31 cellular contexts compared by ENCODE assay signal in the genomic region with DNA sequence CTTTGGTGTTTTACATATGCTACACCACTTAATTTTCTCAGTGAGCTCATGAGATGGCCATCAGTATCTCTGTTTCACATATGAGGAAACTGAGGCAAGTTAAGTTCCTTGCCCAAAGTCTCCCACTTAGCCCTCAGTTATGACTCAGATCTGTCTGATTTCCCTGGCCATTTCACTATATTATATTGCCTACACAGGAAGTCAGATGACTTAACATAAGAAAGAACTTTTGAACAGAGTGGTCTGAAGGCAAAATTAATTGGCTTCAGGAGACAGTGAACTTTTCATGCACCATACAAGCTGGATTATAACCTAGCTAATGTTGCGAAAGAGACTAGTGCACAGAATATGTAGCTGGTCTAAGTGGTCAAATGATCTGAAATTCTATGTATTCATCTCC.
DNase-seq lines count a peak whose midpoint lies in the region; ATAC-seq, FAIRE-seq and TF ChIP-seq lines count a peak whose summit lies in the region.
"Had no signal": no experiment of that assay in that cellular context is flagged by ENCODE, and none has a peak within 500 bp of the region (broad histone marks: within the 10 kb centered on the region; RNA-seq: fewer than 3 reads in every experiment).

No MANE protein-coding gene starts in this region.

- ATAC-seq in K562 (no peak), thoracic aorta (ENCODE audit: insufficient number of reproducible peaks, low FRiP score, low read depth) (no peak), GM18505 (IDR thresholded peaks at IDR 0.05; ENCODE audit: unreplicated experiment) (no peak)
- ATAC-seq: gastroesophageal sphincter; left colon; PC-3; Right ventricle myocardium inferior; stimulated activated naive CD8-positive, alpha-beta T cell treated with anti-CD3 and anti-CD28 coated beads, Interleukin-15, Interleukin-2, amounts not matched to agents 100 U/mL and 50 U/mL, for 24 hours had no signal

- in situ Hi-C loops in K562 (cut with MboI), result no loop called here

- H3K27ac ChIP-seq in K562 (ENCODE audit: extremely low read depth, low read depth, low read length) (no peak overlapping the region), thoracic aorta (peak overlapping the region; percentile 17 to 39)
- H3K27ac ChIP-seq: BLaER1, esophagus muscularis mucosa, gastroesophageal sphincter, vagina had no signal

- WGBS in K562 (ENCODE audit: insufficient coverage, low coverage, missing lambda C conversion rate), result 54% methylated on average over 1 of the region's 1 CpG

- H3K9ac ChIP-seq in K562 (ENCODE audit: insufficient read depth in 1 of 2, low read depth in 2 of 2, low read length in 2 of 2), result no peak overlapping the region
- H3K9ac ChIP-seq: BLaER1 had no signal

- no peak for FAIRE-seq in K562 (lab: Jason Lieb, UNC)
- FAIRE-seq: GM12892 had no signal

- H4K20me1 ChIP-seq in K562 (replicated peaks; ENCODE audit: control insufficient read depth, insufficient read depth, low read length), result no peaks in the 10 kb centered on the region
- H4K20me1 ChIP-seq: BLaER1 had no signal

- no peaks in the 10 kb centered on the region for H3K27me3 ChIP-seq in K562 (ENCODE audit: control insufficient read depth in 2 of 2, insufficient read depth in 2 of 2, low read length in 2 of 2)
- no peaks in the 10 kb centered on the region for H3K27me3 ChIP-seq in thoracic aorta (replicated peaks; ENCODE audit: insufficient read depth)
- H3K27me3 ChIP-seq: BLaER1, esophagus muscularis mucosa, gastroesophageal sphincter, vagina had no signal

- intact Hi-C loops in K562 (cut with micrococcal nuclease) (no loop called here), head of caudate nucleus (cut with DNase I) (no loop called here)

- POLR2A ChIA-PET in K562 (lab: Yijun Ruan, JAX), result interaction anchor here (1.0 to 1.1 kb wide), 2 partner anchors 16 to 23 kb away, joined by 3 to 4 read pairs; no protein-coding TSS in a partner anchor

- H3K36me3 ChIP-seq in K562 (ENCODE audit: control insufficient read depth, insufficient read depth, low read length) (no peaks in the 10 kb centered on the region), thoracic aorta (no peaks in the 10 kb centered on the region)
- H3K36me3 ChIP-seq: BLaER1, vagina had no signal

- TF ChIP-seq POLR2A in K562 (conservative IDR thresholded peaks at IDR 0.05) (no peak), GM18505 (IDR thresholded peaks at IDR 0.05; ENCODE audit: borderline replicate concordance, extremely low read depth, insufficient read depth, insufficient read length) (no peak)

- no peak for DNase-seq in K562 (ENCODE audit: extremely low read depth in 1 of 4, low spot score in 3 of 4)
- peak; percentile 54 for DNase-seq in foreskin melanocyte
- DNase-seq in thoracic aorta (ENCODE audit: low spot score), result no peak
- DNase-seq in head of caudate nucleus, result no peak
- no peak for DNase-seq in stimulated activated naive CD4-positive, alpha-beta T cell treated with Interleukin-2 at 50 U/mL for 16 hours (lab: John Stamatoyannopoulos, UW)
- DNase-seq: activated CD4-positive, alpha-beta T cell treated with anti-CD3 and anti-CD28 coated beads, Interleukin-2, amount 10 ng/mL, durations not matched to agents 24 days and 14 days; activated CD8-positive, alpha-beta memory T cell treated with anti-CD3 and anti-CD28 coated beads for 24 hours; activated effector memory CD4-positive, alpha-beta T cell treated with anti-CD3 and anti-CD28 coated beads, Interleukin-2, amount 50 U/mL, for 16 hours; activated T-cell treated with anti-CD3 and anti-CD28 coated beads for 4 hours; Caco-2; central memory CD4-positive, alpha-beta T cell; H7; hypothalamus; left colon; mammary epithelial cell; MM.1S; NCI-H1417 treated with DMSO at 0.1 percent for 48 hours; NCI-H2029 treated with DMSO at 0.1 percent for 48 hours; NCI-H526; NK-92 treated with Interleukin-12 subunit alpha and Interleukin-12 subunit beta, amount 100 ng/mL, for 24 hours; PC-3; stimulated activated CD4-positive, alpha-beta T cell treated with anti-CD3 and anti-CD28 coated beads, Interleukin-1b, Interleukin-23, amount 100 ng/mL, for 48 hours; stimulated activated naive CD8-positive, alpha-beta T cell treated with anti-CD3 and anti-CD28 coated beads, Interleukin-15, Interleukin-2, amounts not matched to agents 100 U/mL and 50 U/mL, for 24 hours had no signal

- no peaks in the 10 kb centered on the region for H3K9me1 ChIP-seq in K562 (ENCODE audit: control insufficient read depth, insufficient read depth, low read length)

- no peak overlapping the region for H2AFZ ChIP-seq in K562 (ENCODE audit: low read depth, low read length)

- H3K4me2 ChIP-seq in K562 (ENCODE audit: insufficient read depth, low read length), result no peak overlapping the region
- H3K4me2 ChIP-seq: BLaER1 had no signal

- TF ChIP-seq CTCF in K562 (IDR thresholded peaks at IDR 0.05 in 2 of 3, conservative IDR thresholded peaks at IDR 0.05 in 1 of 3; ENCODE audit: insufficient read depth in 2 of 3, low read depth in 1 of 3, low read length in 3 of 3) (no peak), thoracic aorta (IDR thresholded peaks at IDR 0.05) (no peak)

- no peaks in the 10 kb centered on the region for H3K79me2 ChIP-seq in K562 (ENCODE audit: control insufficient read depth, insufficient read depth, low read length)

- H3K4me3 ChIP-seq in K562 (no peak overlapping the region), thoracic aorta (no peak overlapping the region)
- H3K4me3 ChIP-seq: BLaER1, esophagus muscularis mucosa, gastroesophageal sphincter, vagina had no signal

- CTCF ChIA-PET in K562 (lab: Yijun Ruan, JAX; ENCODE audit: low intra/inter-chr PET ratio), result no interaction called here

- TF ChIP-seq EP300 in Ishikawa (IDR thresholded peaks at IDR 0.05; ENCODE audit: borderline replicate concordance) (no peak), K562 (IDR thresholded peaks at IDR 0.05; ENCODE audit: low read length) (no peak)

- H3K4me1 ChIP-seq in K562 (replicated peaks in 1 of 2; ENCODE audit: control insufficient read depth in 2 of 2, insufficient read depth in 2 of 2, low read length in 2 of 2), result no peaks in the 10 kb centered on the region
- peaks cover 31 to 71% of the 10 kb centered on the region in 2 donors for H3K4me1 ChIP-seq in thoracic aorta (ENCODE audit: control insufficient read depth in 1 of 2, low read depth in 2 of 2)
- H3K4me1 ChIP-seq: BLaER1, Caco-2 had no signal

- BruUV-seq in K562 (replicated peaks; lab: Mats Ljungman, UMichigan), result no TSS peak

- no peak for TF ChIP-seq RAD21 in Ishikawa (IDR thresholded peaks at IDR 0.05; ENCODE audit: low read depth)
- TF ChIP-seq RAD21 in K562 (CRISPR knock-in tag; conservative IDR thresholded peaks at IDR 0.05 in 1 of 2, IDR thresholded peaks at IDR 0.05 in 1 of 2), result no peak

- H3K9me3 ChIP-seq in K562 (replicated peaks; ENCODE audit: control insufficient read depth, insufficient read depth, low read depth, low read length) (no peaks in the 10 kb centered on the region), thoracic aorta (no peaks in the 10 kb centered on the region)
- H3K9me3 ChIP-seq: BLaER1, Caco-2, esophagus muscularis mucosa, gastroesophageal sphincter, vagina had no signal

TF ChIP-seq in Ishikawa, 13 proteins besides CTCF, POLR2A, EP300 and RAD21:
- TF ChIP-seq FOXM1 (IDR thresholded peaks at IDR 0.05; ENCODE audit: borderline replicate concordance, low read depth) (no peak), USF1 (IDR thresholded peaks at IDR 0.05) (no peak), CEBPB (IDR thresholded peaks at IDR 0.05) (0 out of 2 replicates have a peak, but pooled peaks have one; percentile 34)

TF ChIP-seq in K562, 482 proteins besides CTCF, POLR2A, EP300 and RAD21:
- TF ChIP-seq CEBPB (tag; IDR thresholded peaks at IDR 0.05) (0 out of 2 replicates have a peak, but pooled peaks have one; percentile 25), HMG20B (CRISPR knock-in tag; IDR thresholded peaks at IDR 0.05) (no peak)
